ENCODE assay signal across 10 cellular contexts in the genomic region with DNA sequence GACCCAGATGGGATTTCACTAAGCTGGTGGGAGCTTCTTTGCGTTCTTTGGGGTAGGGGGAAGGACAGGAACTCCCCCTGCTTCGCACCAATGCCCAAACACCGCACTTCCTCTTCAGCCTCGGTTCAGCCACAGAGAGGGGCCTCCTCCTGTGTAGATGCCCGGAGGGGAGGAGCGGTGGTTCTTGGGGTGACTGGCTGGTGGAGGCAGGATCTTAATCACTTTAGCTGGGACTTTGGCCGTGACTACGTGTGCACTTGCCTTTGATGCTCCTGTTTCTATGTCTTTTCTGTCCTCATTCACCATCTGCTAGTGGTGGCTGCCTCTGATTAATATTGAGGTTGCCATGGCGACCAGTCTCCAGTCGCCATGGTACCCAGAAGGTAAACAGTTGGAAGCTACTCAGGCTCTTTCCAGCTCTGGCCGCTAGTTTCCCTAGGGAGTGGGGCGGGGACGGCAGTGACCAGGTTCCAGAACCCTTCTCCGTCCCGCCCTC. TPM values are rescaled to one million over a fixed set of nuclear protein-coding genes. Genes with fewer than 3 reads are reported as not detected.
DNase-seq lines count a peak whose midpoint lies in the region; ATAC-seq, FAIRE-seq and TF ChIP-seq lines count a peak whose summit lies in the region.
"Had no signal": no experiment of that assay in that cellular context is flagged by ENCODE, and none has a peak within 500 bp of the region (broad histone marks: within the 10 kb centered on the region; RNA-seq: fewer than 3 reads in every experiment).

No MANE protein-coding gene starts in this region.

- peak in 3 of 4 donors; percentile 41 to 80 (median 77) for ATAC-seq in pancreas
- ATAC-seq in HG02970 (IDR thresholded peaks at IDR 0.05; ENCODE audit: low FRiP score, unreplicated experiment), result no peak
- no peak for ATAC-seq in HG02840 (IDR thresholded peaks at IDR 0.05; ENCODE audit: low FRiP score, unreplicated experiment)

- no peak overlapping the region for H2BK120ac ChIP-seq in H1 (replicated peaks; ENCODE audit: low read depth, low read length)

- 18% methylated on average over 12 of the region's 15 CpGs; no CpG with 5 or more reads in 1 of the 2 experiments for WGBS in H1 (ENCODE audit: extremely low coverage in 1 of 2, insufficient coverage in 1 of 2, insufficient read length in 1 of 2, insufficient replicate concordance in 2 of 2, low coverage in 1 of 2, low lambda C conversion rate in 2 of 2, missing lambda C conversion rate in 1 of 2), 2 experiments
- 6 to 9% methylated on average over 15 of the region's 15 CpGs for WGBS in pancreas, 2 donors

- H2BK20ac ChIP-seq in H1 (ENCODE audit: low read length), result no peak overlapping the region

- H2BK12ac ChIP-seq in H1 (ENCODE audit: low read depth, low read length), result no peak overlapping the region

- H3K56ac ChIP-seq in H1 (replicated peaks; ENCODE audit: insufficient read length, low read depth, low read length), result no peak overlapping the region

- H4K91ac ChIP-seq in H1 (replicated peaks; ENCODE audit: insufficient read length, low read length), result no peak overlapping the region

- H3K23me2 ChIP-seq in H1 (ENCODE audit: low read depth, low read length), result peaks cover 10% of the 10 kb centered on the region; the same call in 1 of the 2 replicates

- no peak overlapping the region; a peak in 2 of 7 replicates for H3K9ac ChIP-seq in H1 (replicated peaks in 1 of 4; ENCODE audit: extremely low read depth in 1 of 4, low read depth in 3 of 4, low read length in 3 of 4)

- TF ChIP-seq CTCF in H1 (IDR thresholded peaks at IDR 0.05; ENCODE audit: control extremely low read depth in 1 of 3, insufficient read depth in 1 of 3, low read depth in 1 of 3, low read length in 3 of 3) (peak in 1 of 3 experiments; percentile 11; a peak in 1 of 4 replicates), pancreas (IDR thresholded peaks at IDR 0.05) (no peak)

- peak overlapping the region; percentile 64 to 84 for H3K4me2 ChIP-seq in H1 (ENCODE audit: insufficient read depth in 1 of 2, low read depth in 2 of 2, low read length in 2 of 2)

- H3K27ac ChIP-seq in H1 (ENCODE audit: low read depth, low read length) (no peak overlapping the region), pancreas (no peak overlapping the region)

- no peaks in the 10 kb centered on the region for H3K79me1 ChIP-seq in H1 (ENCODE audit: low read depth, low read length)

- POLR2A ChIA-PET in H1 (lab: Charles Lee; ENCODE audit: partially characterized antibody), result interaction anchor here (0.8 to 1.1 kb wide), 2 partner anchors 12 to 14 kb away, joined by 3 to 4 read pairs; no protein-coding TSS in a partner anchor

- no peaks in the 10 kb centered on the region for H3K79me2 ChIP-seq in H1 (ENCODE audit: control insufficient read depth in 1 of 2, insufficient read depth in 2 of 2, low read length in 2 of 2)

- H3K23ac ChIP-seq in H1 (ENCODE audit: insufficient read length), result no peak overlapping the region

- peaks cover 38 to 63% (median 58%) of the 10 kb centered on the region in 4 experiments for H3K27me3 ChIP-seq in H1 (replicated peaks in 1 of 4; ENCODE audit: control insufficient read depth in 3 of 4, extremely low read depth in 1 of 4, insufficient read depth in 3 of 4, low read length in 3 of 4)
- peaks cover 0 to 20% (median 2%) of the 10 kb centered on the region in 4 donors for H3K27me3 ChIP-seq in pancreas

- DNase-seq in NCI-H2029 (lab: John Stamatoyannopoulos, UW) (peak; percentile 84), NCI-H2029 treated with DMSO at 0.1 percent for 48 hours (lab: John Stamatoyannopoulos, UW) (no peak), NCI-H2171 (lab: John Stamatoyannopoulos, UW) (peak; percentile 22), H1 (ENCODE audit: low read depth in 1 of 2, low spot score in 2 of 2) (peak in 1 of 2 experiments; percentile 63), pancreas (peak in 1 of 6 donors; percentile 17), AG20443 (ENCODE audit: low spot score) (no peak)
- DNase-seq: activated naive CD4-positive, alpha-beta T cell treated with Interleukin-2 at 50 U/mL for 16 hours had no signal

- TF ChIP-seq EP300 in H1 (IDR thresholded peaks at IDR 0.05; ENCODE audit: borderline replicate concordance in 1 of 2, low read depth in 2 of 2, low read length in 2 of 2), result no peak

- no peak for TF ChIP-seq POLR2A in H1 (IDR thresholded peaks at IDR 0.05; ENCODE audit: control extremely low read depth in 1 of 2, low read depth in 2 of 2, low read length in 2 of 2)

- intact Hi-C loops in pancreas (cut with DNase I), result no loop called here

- no peak overlapping the region for H2AFZ ChIP-seq in H1 (ENCODE audit: low read length)

- H3K4me3 ChIP-seq in H1 (ENCODE audit: extremely low read depth in 1 of 4, insufficient read depth in 2 of 4, low read depth in 3 of 4, low read length in 4 of 4) (peak overlapping the region; percentile 32 to 61 (median 36); a peak in 6 of 8 replicates), pancreas (no peak overlapping the region)

- no peak overlapping the region for H2BK15ac ChIP-seq in H1 (ENCODE audit: low read length)

- H3K4ac ChIP-seq in H1 (replicated peaks; ENCODE audit: insufficient read length, low read depth, low read length), result no peak overlapping the region

- no peak overlapping the region for H3K14ac ChIP-seq in H1 (ENCODE audit: insufficient read length)

- CTCF ChIA-PET in H1 (lab: Charles Lee; ENCODE audit: partially characterized antibody), result interaction anchor here (1.1 to 1.9 kb wide), 3 partner anchors 11 to 79 kb away, joined by 3 to 8 read pairs (median 3); no protein-coding TSS in a partner anchor

- H3K36me3 ChIP-seq in H1 (ENCODE audit: control insufficient read depth in 2 of 4, insufficient read depth in 4 of 4, low read length in 3 of 4), result no peaks in the 10 kb centered on the region
- no peaks in the 10 kb centered on the region for H3K36me3 ChIP-seq in pancreas

- peaks cover 6% of the 10 kb centered on the region in 2 experiments for H4K20me1 ChIP-seq in H1 (replicated peaks in 1 of 2; ENCODE audit: control insufficient read depth in 1 of 2, insufficient read depth in 2 of 2, low read length in 2 of 2)

- no peak overlapping the region for H3K18ac ChIP-seq in H1 (ENCODE audit: extremely low read depth, low read length)

- FAIRE-seq in H1 (lab: Jason Lieb, UNC), result no peak
- no peak for FAIRE-seq in pancreas (lab: Jason Lieb, UNC)

- H4K5ac ChIP-seq in H1 (ENCODE audit: insufficient read length, low read depth, low read length), result no peak overlapping the region

- H3K4me1 ChIP-seq in H1 (replicated peaks in 1 of 4; ENCODE audit: control insufficient read depth in 3 of 4, insufficient read depth in 4 of 4, low read length in 3 of 4), result peaks cover 0 to 12% (median 5%) of the 10 kb centered on the region in 4 experiments; a peak in 6 of 7 replicates
- H3K4me1 ChIP-seq in pancreas, result no peaks in the 10 kb centered on the region

- no peak overlapping the region for H2BK5ac ChIP-seq in H1 (ENCODE audit: low read depth, low read length)

- no peak overlapping the region for H2AK5ac ChIP-seq in H1 (ENCODE audit: low read depth, low read length)

- no peak overlapping the region for H4K8ac ChIP-seq in H1 (ENCODE audit: extremely low read depth, insufficient read depth, low read length)

- no peak for TF ChIP-seq RAD21 in H1 (IDR thresholded peaks at IDR 0.05 in 1 of 2, conservative IDR thresholded peaks at IDR 0.05 in 1 of 2; ENCODE audit: low read depth in 2 of 2, low read length in 2 of 2)

- H3K9me3 ChIP-seq in H1 (ENCODE audit: insufficient read depth in 2 of 2, low read depth in 1 of 2, low read length in 1 of 2), result peaks cover 0 to 8% of the 10 kb centered on the region in 2 experiments; a peak in 2 of 4 replicates
- H3K9me3 ChIP-seq in pancreas, result no peaks in the 10 kb centered on the region

TF ChIP-seq in H1, 55 proteins besides CTCF, POLR2A, EP300 and RAD21:
- TF ChIP-seq SUZ12 (IDR thresholded peaks at IDR 0.05; ENCODE audit: low read length) (no peak; the same call in 1 of the 2 replicates), HDAC2 (IDR thresholded peaks at IDR 0.05; ENCODE audit: borderline replicate concordance in 1 of 2, low read depth in 2 of 2, low read length in 2 of 2) (0 out of 4 replicates have a peak, but pooled peaks of 1 of the 2 experiments have one; percentile 4)
TF ChIP-seq in H1: peak in this region for 1.

RNA-seq across cellular contexts. Expression of gene CNGA3, which starts 1.9 kb away (rescaled TPM):
- total RNA-seq in H1 (2021; fragmentation: NEBNext Ultra II Directional; extraction: Animal tissue kit (Norgen Biotek cat#: 25700)), result not detected in 2 replicates
- polyA plus RNA-seq in H1 (2011; rRNA removed) (0.02 TPM in 1 of 2 replicates, not detected in the other), pancreas (1 to 10 TPM in 1 of 2 donors, under 1 TPM in 1; 0.23 to 1.5 TPM)
- 0.04 TPM for polyA plus RNA-seq in H1 (2011; cell fraction: cytosol; rRNA removed)
- 0.06 TPM for polyA plus RNA-seq in H1 (2011; cell fraction: nucleus; rRNA removed)
- polyA plus RNA-seq in H1 (2012, experiment 1 of 2), result not detected in 4 replicates
- polyA plus RNA-seq in H1 (2012, experiment 2 of 2), result not detected
- 0.02 TPM for polyA plus RNA-seq in H1 (2013, experiment 1 of 2)
- polyA plus RNA-seq in H1 (2013, experiment 2 of 2), result not detected
- not detected in 2 replicates for polyA minus RNA-seq in H1 (2011; rRNA and poly(A)+ RNA removed)
- polyA minus RNA-seq in H1 (2011; cell fraction: cytosol; rRNA and poly(A)+ RNA removed), result not detected
- polyA minus RNA-seq in H1 (2011; cell fraction: nucleus; rRNA and poly(A)+ RNA removed), result not detected
- total RNA-seq in pancreas, result under 1 TPM; 0.09 to 0.59 (median 0.25) TPM
- total RNA-seq: A172 had no signal

Comparison
In these comparisons a context has a peak if more than half of its experiments do, and no peak if none do; other contexts are left out.
1. DNase-seq: peak in NCI-H2029 (single experiment) and NCI-H2171 (single experiment); none in NCI-H2029 treated with DMSO at 0.1 percent for 48 hours (single experiment) and AG20443 (single experiment).
2. H3K4me3 ChIP-seq: peak in H1 (4 of 4); none in pancreas (0 of 4).
3. ATAC-seq: peak in pancreas (3 of 4); none in HG02970 (single experiment) and HG02840 (single experiment).